In the genomic region with DNA sequence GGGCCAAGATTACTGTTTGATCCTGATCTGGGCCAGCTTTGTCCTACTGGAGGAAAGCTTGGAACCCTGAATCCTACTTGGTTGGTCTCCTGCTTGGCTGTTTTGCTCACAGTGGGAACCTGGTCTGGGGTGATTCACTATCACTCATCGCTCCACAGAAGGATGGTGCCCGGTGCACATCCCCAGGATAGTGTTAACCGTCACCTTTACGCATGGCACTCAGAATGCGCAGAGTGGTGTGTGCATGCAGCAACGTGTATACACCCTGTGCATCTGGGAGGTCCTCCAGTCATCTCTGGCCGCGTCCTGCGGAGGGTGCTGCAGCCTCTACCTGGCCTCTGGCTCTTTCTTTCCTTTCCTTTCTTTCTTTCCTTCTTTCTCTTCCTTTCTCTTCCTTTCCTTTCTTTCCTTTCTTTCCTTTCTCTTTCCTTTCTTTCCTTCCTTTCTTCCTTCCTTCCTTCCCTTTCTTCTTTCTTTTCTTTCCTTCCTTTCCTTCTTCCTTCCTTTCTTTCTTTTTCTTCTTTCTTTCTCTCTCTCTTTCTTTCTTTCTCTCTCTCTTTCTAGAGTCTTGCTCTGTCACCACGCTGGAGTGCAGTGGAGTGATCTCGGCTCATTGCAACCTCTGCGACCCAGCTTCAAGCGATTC, we compare ENCODE assay signal across 16 cellular contexts. TPM values are rescaled to one million over a fixed set of nuclear protein-coding genes. Genes with fewer than 3 reads are reported as not detected.
A peak's percentile ranks its signal among the peaks of the same experiment; 100 is the strongest.
DNase-seq lines count a peak whose midpoint lies in the region; ATAC-seq, FAIRE-seq and TF ChIP-seq lines count a peak whose summit lies in the region.
"Had no signal": no experiment of that assay in that cellular context is flagged by ENCODE, and none has a peak within 500 bp of the region (broad histone marks: within the 10 kb centered on the region; RNA-seq: fewer than 3 reads in every experiment).

No MANE protein-coding gene starts in this region.

- intact Hi-C loops in HCT116 (cut with micrococcal nuclease) = no loop called here

- peak; percentile 39 for FAIRE-seq in A549 (lab: Jason Lieb, UNC)
- FAIRE-seq: endothelial cell of umbilical vein, islet of Langerhans had no signal

- no peak for TF ChIP-seq EP300 in A549 (IDR thresholded peaks at IDR 0.05)

- 86% methylated on average over 13 of the region's 13 CpGs for WGBS in A549 (ENCODE audit: missing lambda C conversion rate)

- no peaks in the 10 kb centered on the region for H3K79me2 ChIP-seq in HCT116 (ENCODE audit: insufficient read depth, low read length)

- DNase-seq in A549 (ENCODE audit: low read depth in 1 of 2, low spot score in 1 of 2) (no peak), HCT116 (ENCODE audit: low read depth, low spot score) (no peak), WERI-Rb-1 (no peak), foreskin keratinocyte (peak; percentile 90 to 94), HuH-7.5 (ENCODE audit: low spot score) (no peak)
- DNase-seq in activated CD4-positive, alpha-beta T cell treated with anti-CD3 and anti-CD28 coated beads for 48 hours = no peak
- DNase-seq: activated naive CD4-positive, alpha-beta T cell treated with anti-CD3 and anti-CD28 coated beads, Interleukin-2, amount 10 ng/mL, durations not matched to agents 7 days and 5 days; DMS153; glutamatergic neuron; MV-4-11; spleen had no signal

- no TSS peak for BruUV-seq in HCT116 (replicated peaks; lab: Mats Ljungman, UMichigan)

- no peaks in the 10 kb centered on the region for H3K9me3 ChIP-seq in A549
- no peaks in the 10 kb centered on the region for H3K9me3 ChIP-seq in HCT116 (ENCODE audit: control insufficient read depth in 1 of 2, insufficient read depth in 1 of 2, low read depth in 1 of 2, low read length in 2 of 2)
- peaks cover 2% of the 10 kb centered on the region for H3K9me3 ChIP-seq in WERI-Rb-1 (ENCODE audit: severe bottlenecking)
- H3K9me3 ChIP-seq: spleen had no signal

- CTCF ChIA-PET in A549 (lab: Yijun Ruan, JAX) = interaction anchor here (0.6 to 5.4 kb wide), 12 partner anchors 12 to 96 kb away, joined by 3 to 26 read pairs (median 6); partner anchors contain the start of gene SOCS3
- CTCF ChIA-PET in HCT116 (lab: Charles Lee) = interaction anchor here (1.8 kb wide), 1 partner anchor 14 kb away, joined by 9 read pairs; no protein-coding TSS in a partner anchor

- H3K4me2 ChIP-seq in A549 (no peak overlapping the region), HCT116 (ENCODE audit: low read length) (peak overlapping the region; percentile 33)

- no peak overlapping the region for H3K9ac ChIP-seq in HCT116 (ENCODE audit: low read length)

- TF ChIP-seq CTCF in A549 (IDR thresholded peaks at IDR 0.05) = no peak
- peak in 1 of 3 experiments; percentile 47; a peak in 2 of 6 replicates for TF ChIP-seq CTCF in HCT116 (IDR thresholded peaks at IDR 0.05 in 2 of 3, conservative IDR thresholded peaks at IDR 0.05 in 1 of 3; ENCODE audit: borderline replicate concordance in 1 of 3, insufficient read depth in 1 of 3, low read depth in 2 of 3, low read length in 2 of 3)
- TF ChIP-seq CTCF in WERI-Rb-1 (IDR thresholded peaks at IDR 0.05; ENCODE audit: low read depth, low read length) = peak; percentile 57
- TF ChIP-seq CTCF in foreskin keratinocyte (conservative IDR thresholded peaks at IDR 0.05) = peak; percentile 74

- no peak overlapping the region for H2AFZ ChIP-seq in HCT116 (ENCODE audit: low read depth, low read length, poor library complexity, severe bottlenecking)

- H3K9me2 ChIP-seq in HCT116 (ENCODE audit: insufficient read depth) = no peaks in the 10 kb centered on the region

- POLR2A ChIA-PET in A549 (lab: Yijun Ruan, JAX) = no interaction called here
- POLR2A ChIA-PET in HCT116 (lab: Charles Lee) = no interaction called here

- H3K27me3 ChIP-seq in HCT116 (ENCODE audit: insufficient read depth, low read length) = no peaks in the 10 kb centered on the region
- H3K27me3 ChIP-seq in WERI-Rb-1 (ENCODE audit: insufficient read depth, low read depth, severe bottlenecking) = no peaks in the 10 kb centered on the region
- H3K27me3 ChIP-seq in foreskin keratinocyte = no peaks in the 10 kb centered on the region
- H3K27me3 ChIP-seq: spleen had no signal

- TF ChIP-seq RAD21 in A549 (conservative IDR thresholded peaks at IDR 0.05 in 1 of 2, IDR thresholded peaks at IDR 0.05 in 1 of 2) (peak in 1 of 2 experiments; percentile 22; a peak in 1 of 5 replicates), HCT116 (IDR thresholded peaks at IDR 0.05; ENCODE audit: low read depth) (no peak; the same call in 1 of the 2 replicates)

- H3K4me1 ChIP-seq in A549 = peaks cover 53% of the 10 kb centered on the region
- H3K4me1 ChIP-seq in HCT116 (ENCODE audit: control insufficient read depth in 1 of 2, insufficient read depth in 2 of 2, low read length in 2 of 2) = peaks cover 42 to 77% of the 10 kb centered on the region in 2 experiments
- H3K4me1 ChIP-seq in foreskin keratinocyte = peaks cover 36% of the 10 kb centered on the region

- no peaks in the 10 kb centered on the region for H3K36me3 ChIP-seq in HCT116 (ENCODE audit: control insufficient read depth in 1 of 2, insufficient read depth in 2 of 2, low read length in 2 of 2)
- no peaks in the 10 kb centered on the region for H3K36me3 ChIP-seq in WERI-Rb-1
- H3K36me3 ChIP-seq: spleen had no signal

- ATAC-seq in A549 (no peak), HCT116 (no peak), foreskin keratinocyte (peak; percentile 76), GM21576 (IDR thresholded peaks at IDR 0.05; ENCODE audit: unreplicated experiment) (no peak), GM21619 (IDR thresholded peaks at IDR 0.05; ENCODE audit: unreplicated experiment) (no peak)

- TF ChIP-seq POLR2A in A549 (IDR thresholded peaks at IDR 0.05; ENCODE audit: low read length) = no peak
- TF ChIP-seq POLR2A in HCT116 (IDR thresholded peaks at IDR 0.05; ENCODE audit: borderline replicate concordance, extremely low read depth, insufficient read depth, insufficient read length) = no peak

- RAD21 ChIA-PET in HCT116 (lab: Charles Lee; ENCODE audit: low non-redundant PET in 1 of 2, low total read pairs in 2 of 2, uncharacterized antibody in 2 of 2, unreplicated experiment in 2 of 2) = no interaction called here

- peak overlapping the region in 1 of 2 experiments; percentile 65; a peak in 3 of 6 replicates for H3K27ac ChIP-seq in A549
- H3K27ac ChIP-seq in HCT116 (ENCODE audit: low read depth, low read length) = no peak overlapping the region
- H3K27ac ChIP-seq in WERI-Rb-1 = no peak overlapping the region
- H3K27ac ChIP-seq in foreskin keratinocyte = peak overlapping the region; percentile 80
- H3K27ac ChIP-seq: VCaP had no signal

- H4K20me1 ChIP-seq in HCT116 (ENCODE audit: insufficient read depth) = no peaks in the 10 kb centered on the region

- no peak overlapping the region for H3K4me3 ChIP-seq in A549
- H3K4me3 ChIP-seq in HCT116 (replicated peaks in 1 of 2; ENCODE audit: low read depth in 1 of 2, low read length in 2 of 2) = no peak overlapping the region
- no peak overlapping the region for H3K4me3 ChIP-seq in WERI-Rb-1 (ENCODE audit: low read depth, low read length)
- H3K4me3 ChIP-seq: spleen had no signal

TF ChIP-seq in A549, 52 proteins besides CTCF, POLR2A, EP300 and RAD21:
- TF ChIP-seq EHF (CRISPR knock-in tag; IDR thresholded peaks at IDR 0.05) (no peak), TFCP2L1 (CRISPR knock-in tag; IDR thresholded peaks at IDR 0.05) (no peak), JUNB (IDR thresholded peaks at IDR 0.05) (no peak), PHF8 (IDR thresholded peaks at IDR 0.05; ENCODE audit: borderline replicate concordance, low read depth) (no peak), NR3C1 (IDR thresholded peaks at IDR 0.05) (no peak), KDM5A (IDR thresholded peaks at IDR 0.05) (no peak), NPAS2 (CRISPR knock-in tag; IDR thresholded peaks at IDR 0.05; ENCODE audit: borderline replicate concordance) (no peak), FOSL2 (IDR thresholded peaks at IDR 0.05) (no peak), FOSL2 (CRISPR knock-in tag; IDR thresholded peaks at IDR 0.05) (no peak), NFE2L2 (conservative IDR thresholded peaks at IDR 0.05; ENCODE audit: low read length) (no peak)

TF ChIP-seq in HCT116, 20 proteins besides CTCF, POLR2A, EP300 and RAD21:
- TF ChIP-seq ELF1 (IDR thresholded peaks at IDR 0.05; ENCODE audit: borderline replicate concordance, low read depth) (no peak), SP1 (IDR thresholded peaks at IDR 0.05; ENCODE audit: low read depth) (0 out of 2 replicates have a peak, but pooled peaks have one; percentile 7), ZFX (IDR thresholded peaks at IDR 0.05) (no peak), SRF (IDR thresholded peaks at IDR 0.05; ENCODE audit: low read depth) (no peak)
TF ChIP-seq in HCT116: peak in this region for 1.

RNA-seq across cellular contexts. Expression of gene SOCS3, which starts 13.1 kb away (rescaled TPM):
- polyA plus RNA-seq in A549 (2011; rRNA removed) (13.3 and 14.7 TPM in 2 replicates), A549 (2017; fragmentation: RNase III; extraction: RNeasy Plus Mini Kit Qiagen cat#74134 plus additional on column Dnase treatment) (10.9 to 13.5 TPM (median 11.5 TPM) in 3 replicates), foreskin keratinocyte (1.7 and 2.4 TPM in 2 replicates)
- 16.7 and 27.8 TPM in 2 replicates for polyA plus RNA-seq in A549 (2012; cell fraction: cytosol; rRNA removed)
- 32.8 and 41.8 TPM in 2 replicates for polyA plus RNA-seq in A549 (2012; cell fraction: nucleus; rRNA removed)
- polyA minus RNA-seq in A549 (2011; rRNA and poly(A)+ RNA removed) = 19.8 and 19.9 TPM in 2 replicates
- total RNA-seq in HCT116 (2021; ENCODE audit: unreplicated experiment) (26.7 TPM), foreskin keratinocyte (3.7 and 3.9 TPM in 2 replicates)
- 23.7 and 28.3 TPM in 2 replicates for polyA plus RNA-seq in HCT116 (2012)

RNA-seq across cellular contexts. Expression of gene PGS1, which starts 31.7 kb away (rescaled TPM):
- polyA plus RNA-seq in A549 (2011; rRNA removed) (29.5 and 29.6 TPM in 2 replicates), A549 (2017; fragmentation: RNase III; extraction: RNeasy Plus Mini Kit Qiagen cat#74134 plus additional on column Dnase treatment) (23.4 to 27.0 TPM (median 23.7 TPM) in 3 replicates), foreskin keratinocyte (12.3 and 14.3 TPM in 2 replicates)
- 41.5 and 50.7 TPM in 2 replicates for polyA plus RNA-seq in A549 (2012; cell fraction: cytosol; rRNA removed)
- 111 and 113 TPM in 2 replicates for polyA plus RNA-seq in A549 (2012; cell fraction: nucleus; rRNA removed)
- polyA minus RNA-seq in A549 (2011; rRNA and poly(A)+ RNA removed) = 40.0 and 45.8 TPM in 2 replicates
- total RNA-seq in HCT116 (2021; ENCODE audit: unreplicated experiment) (44.4 TPM), foreskin keratinocyte (14.8 and 14.9 TPM in 2 replicates)
- 27.4 and 29.1 TPM in 2 replicates for polyA plus RNA-seq in HCT116 (2012)

Comparison
In these comparisons a context has a peak if more than half of its experiments do, and no peak if none do; other contexts are left out.
1. DNase-seq: peak in foreskin keratinocyte (2 of 2); none in A549 (0 of 2), HCT116 (single experiment), WERI-Rb-1 (single experiment), activated CD4-positive, alpha-beta T cell treated with anti-CD3 and anti-CD28 coated beads for 48 hours (single experiment) and HuH-7.5 (single experiment).